Comparison of ENCODE assay signal across 35 cellular contexts in the genomic region with DNA sequence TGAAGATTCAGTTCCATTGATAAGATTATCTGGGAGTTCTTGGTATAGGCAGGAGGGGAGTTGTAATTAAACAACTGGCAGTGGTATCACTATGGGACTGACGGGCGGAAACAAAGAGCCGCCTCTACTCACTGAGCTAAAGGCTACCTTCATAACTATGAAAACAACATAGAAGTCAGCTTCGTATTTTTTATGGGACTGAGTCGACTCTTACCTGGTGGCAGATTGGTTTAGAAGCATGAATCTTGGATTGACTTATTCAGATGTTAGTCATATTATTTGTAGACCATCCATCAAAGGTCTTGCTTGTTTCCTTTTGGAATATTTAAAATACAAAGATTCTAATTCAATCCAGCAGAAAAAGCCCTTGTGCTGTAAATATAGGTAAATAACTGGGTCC. TPM values are rescaled to one million over a fixed set of nuclear protein-coding genes. Genes with fewer than 3 reads are reported as not detected.
"Had no signal": no experiment of that assay in that cellular context is flagged by ENCODE, and none has a peak within 500 bp of the region (broad histone marks: within the 10 kb centered on the region; RNA-seq: fewer than 3 reads in every experiment).

No MANE protein-coding gene starts in this region.

- H3K27me3 ChIP-seq: body of pancreas, breast epithelium, MG63 had no signal

- H3K4me2 ChIP-seq: PC-9 had no signal

- FAIRE-seq: astrocyte had no signal

- ATAC-seq: activated CD8-positive, alpha-beta T cell treated with anti-CD3 and anti-CD28 coated beads for 36 hours; activated T-cell treated with anti-CD3 and anti-CD28 coated beads, Interleukin-2, amount 50 U/mL, for 4 hours; body of pancreas had no signal

- H3K4me3 ChIP-seq: body of pancreas, breast epithelium, MG63, PC-9 had no signal

- H3K27ac Mint-ChIP-seq: activated CD4-positive, alpha-beta T cell treated with anti-CD3 and anti-CD28 coated beads, Interleukin-2, amount 10 ng/mL, durations not matched to agents 24 days and 14 days; activated CD8-positive, alpha-beta T cell treated with anti-CD3 and anti-CD28 coated beads for 36 hours; activated naive CD8-positive, alpha-beta T cell treated with anti-CD3 and anti-CD28 coated beads, Interleukin-2, amount 10 ng/mL, durations not matched to agents 7 days and 5 days had no signal

- H3K4me1 Mint-ChIP-seq: activated CD4-positive, alpha-beta T cell treated with anti-CD3 and anti-CD28 coated beads, Interleukin-2, amount 10 ng/mL, durations not matched to agents 24 days and 14 days; activated naive CD4-positive, alpha-beta T cell treated with anti-CD3 and anti-CD28 coated beads, Interleukin-2, amount 50 U/mL, for 24 hours; activated naive CD8-positive, alpha-beta T cell treated with anti-CD3 and anti-CD28 coated beads, Interleukin-2, amount 10 ng/mL, durations not matched to agents 7 days and 5 days had no signal

- H3K36me3 ChIP-seq: breast epithelium, WERI-Rb-1 had no signal

- H3K27me3 Mint-ChIP-seq: activated CD4-positive, alpha-beta T cell treated with anti-CD3 and anti-CD28 coated beads, Interleukin-2, amount 10 ng/mL, durations not matched to agents 24 days and 14 days; activated CD8-positive, alpha-beta T cell treated with anti-CD3 and anti-CD28 coated beads for 36 hours; activated naive CD4-positive, alpha-beta T cell treated with anti-CD3 and anti-CD28 coated beads, Interleukin-2, amount 50 U/mL, for 24 hours; activated naive CD8-positive, alpha-beta T cell treated with anti-CD3 and anti-CD28 coated beads, Interleukin-2, amount 10 ng/mL, durations not matched to agents 7 days and 5 days had no signal

- H3K9me3 Mint-ChIP-seq: activated CD4-positive, alpha-beta T cell treated with anti-CD3 and anti-CD28 coated beads, Interleukin-2, amount 10 ng/mL, durations not matched to agents 24 days and 14 days; activated CD8-positive, alpha-beta T cell treated with anti-CD3 and anti-CD28 coated beads for 36 hours; activated naive CD4-positive, alpha-beta T cell treated with anti-CD3 and anti-CD28 coated beads, Interleukin-2, amount 50 U/mL, for 24 hours; activated naive CD8-positive, alpha-beta T cell treated with anti-CD3 and anti-CD28 coated beads, Interleukin-2, amount 10 ng/mL, durations not matched to agents 7 days and 5 days; activated T-cell treated with anti-CD3 and anti-CD28 coated beads, Interleukin-2, amount 50 U/mL, for 4 hours had no signal

- H3K4me3 Mint-ChIP-seq: activated CD4-positive, alpha-beta T cell treated with anti-CD3 and anti-CD28 coated beads, Interleukin-2, amount 10 ng/mL, durations not matched to agents 24 days and 14 days; activated CD8-positive, alpha-beta T cell treated with anti-CD3 and anti-CD28 coated beads for 36 hours; activated naive CD4-positive, alpha-beta T cell treated with anti-CD3 and anti-CD28 coated beads, Interleukin-2, amount 50 U/mL, for 24 hours; activated naive CD8-positive, alpha-beta T cell treated with anti-CD3 and anti-CD28 coated beads, Interleukin-2, amount 10 ng/mL, durations not matched to agents 7 days and 5 days; activated T-cell treated with anti-CD3 and anti-CD28 coated beads, Interleukin-2, amount 50 U/mL, for 4 hours had no signal

- DNase-seq: activated CD4-positive, alpha-beta T cell treated with anti-CD3 and anti-CD28 coated beads, Interleukin-2, amount 10 ng/mL, durations not matched to agents 24 days and 14 days; activated CD4-positive, alpha-beta T cell treated with anti-CD3 and anti-CD28 coated beads, Interleukin-2, amount 50 U/mL, for 4 hours; activated CD8-positive, alpha-beta T cell treated with anti-CD3 and anti-CD28 coated beads for 36 hours; activated effector memory CD4-positive, alpha-beta T cell treated with anti-CD3 and anti-CD28 coated beads, Interleukin-2, amount 50 U/mL, for 16 hours; activated naive CD4-positive, alpha-beta T cell treated with Interleukin-2 at 50 U/mL for 16 hours; activated naive CD8-positive, alpha-beta T cell treated with anti-CD3 and anti-CD28 coated beads, Interleukin-2, amount 10 ng/mL, durations not matched to agents 7 days and 5 days; activated T-cell treated with anti-CD3 and anti-CD28 coated beads, Interleukin-2, amount 50 U/mL, for 4 hours; amygdala; body of pancreas; cerebellar nuclear complex; Kasumi-1; KG1; MG63; NCI-H1048; NCI-H1105 treated with DMSO at 0.1 percent for 48 hours; NCI-H1436; NCI-H1694; NCI-H1930; NCI-H2081 treated with DMSO at 0.1 percent for 48 hours; NCI-H345; NCI-H510A; NCI-H526; NCI-H748 treated with DMSO at 0.1 percent for 48 hours; NK-92 treated with Interleukin-12 subunit alpha and Interleukin-12 subunit beta, amount 100 ng/mL, for 24 hours; PC-9; Right ventricle myocardium superior; SW 1271; T-helper 1 cell; T1000; WERI-Rb-1 had no signal

- H3K27ac ChIP-seq: body of pancreas, breast epithelium, PC-9, WERI-Rb-1 had no signal

- H3K9me3 ChIP-seq: body of pancreas, breast epithelium, MG63 had no signal

- H3K4me1 ChIP-seq: breast epithelium had no signal

RNA-seq across cellular contexts. Expression of a gene that starts 6.3 kb away (rescaled TPM):
- total RNA-seq: activated CD8-positive, alpha-beta T cell treated with anti-CD3 and anti-CD28 coated beads for 36 hours; body of pancreas; cardiac septum; Right ventricle myocardium superior; T-helper 2 cell treated with Interferon-gamma antibody and Interleukin-4, amounts not matched to agents 100 ng/mL and 5 ng/mL, for 36 hours had no signal
